In genomic region chr17:37643118-37643766, GRCh38 we compare ENCODE assay signal across 8 cellular contexts. TPM values are rescaled to one million over a fixed set of nuclear protein-coding genes. Genes with fewer than 3 reads are reported as not detected.
A peak's percentile ranks its signal among the peaks of the same experiment; 100 is the strongest.
DNase-seq lines count a peak whose midpoint lies in the region; ATAC-seq and TF ChIP-seq lines count a peak whose summit lies in the region.

TSS of gene DDX52 (minus strand) at chr17:37643446. CDS start at chr17:37643420, 26 bp downstream.

- H3K36me3 Mint-ChIP-seq in CD8-positive, alpha-beta T cell: peaks cover 30% of the 10 kb centered on the region

- H3K4me1 Mint-ChIP-seq in CD8-positive, alpha-beta T cell (ENCODE audit: low read depth): peaks cover 44% of the 10 kb centered on the region

- peak; percentile 79 to 91 (median 86) for DNase-seq in CD8-positive, alpha-beta T cell
- peak; percentile 97 for DNase-seq in OCI-M1 (lab: John Stamatoyannopoulos, UW)
- DNase-seq in activated T-cell treated with anti-CD3 and anti-CD28 coated beads for 1 hour (ENCODE audit: low read depth): peak; percentile 80
- peak; percentile 93 for DNase-seq in epithelial cell of esophagus (ENCODE audit: low read depth)
- DNase-seq in middle frontal gyrus (ENCODE audit: extremely low spot score, low spot score): peak; percentile 91
- DNase-seq in stimulated activated CD8-positive, alpha-beta memory T cell treated with anti-CD3 and anti-CD28 coated beads, Interleukin-15, amount 100 ng/mL, for 48 hours (ENCODE audit: low read depth in 2 of 2): peak; percentile 80 to 81

- H3K9me3 ChIP-seq in CD8-positive, alpha-beta T cell (ENCODE audit: low read length): no peaks in the 10 kb centered on the region

- POLR2A ChIA-PET in CD8-positive, alpha-beta T cell (lab: Charles Lee): no interaction called here

- TF ChIP-seq EP300 in Ishikawa (IDR thresholded peaks at IDR 0.05; ENCODE audit: borderline replicate concordance): no peak

- peak within 1 kb of the TSS; percentile 77 for H3K27ac ChIP-seq in CD8-positive, alpha-beta T cell (ENCODE audit: low read depth, low read length)

- peak within 1 kb of the TSS; percentile 94 for H3K4me3 Mint-ChIP-seq in CD8-positive, alpha-beta T cell

- peak; percentile 99 for ATAC-seq in CD8-positive, alpha-beta T cell
- peak; percentile 86 for ATAC-seq in GM21381 (IDR thresholded peaks at IDR 0.05; ENCODE audit: unreplicated experiment)

- CTCF ChIA-PET in CD8-positive, alpha-beta T cell (lab: Charles Lee): interaction anchor here (1.5 kb wide), 1 partner anchor 34 kb away, joined by 5 read pairs; the partner anchor contains the start of gene SYNRG

- H3K36me3 ChIP-seq in CD8-positive, alpha-beta T cell (ENCODE audit: insufficient read depth, low read length): no peaks in the 10 kb centered on the region

- no peaks in the 10 kb centered on the region for H3K27me3 ChIP-seq in CD8-positive, alpha-beta T cell (ENCODE audit: insufficient read depth, low read length)

- intact Hi-C loops in CD8-positive, alpha-beta T cell (cut with DNase I, micrococcal nuclease): loop anchor here (1.0 to 5.0 kb wide), 2 partner anchors 34 to 1101 kb away; partner anchors contain the start of genes SYNRG (in 2 of the 2) and GGNBP2 (in 1 of the 2)

- no peaks in the 10 kb centered on the region for H3K9me3 Mint-ChIP-seq in CD8-positive, alpha-beta T cell

- no peak for TF ChIP-seq CTCF in CD8-positive, alpha-beta T cell (IDR thresholded peaks at IDR 0.05)
- peak; percentile 6 for TF ChIP-seq CTCF in epithelial cell of esophagus (IDR thresholded peaks at IDR 0.05; ENCODE audit: insufficient read depth, low read depth, low read length, missing control alignments)

- TF ChIP-seq RAD21 in Ishikawa (IDR thresholded peaks at IDR 0.05; ENCODE audit: low read depth): no peak

- H3K27me3 Mint-ChIP-seq in CD8-positive, alpha-beta T cell (ENCODE audit: low read depth): peaks cover 27% of the 10 kb centered on the region

- H3K27ac Mint-ChIP-seq in CD8-positive, alpha-beta T cell: peak within 1 kb of the TSS; percentile 94

- peak within 1 kb of the TSS; percentile 78 for H3K4me3 ChIP-seq in CD8-positive, alpha-beta T cell (ENCODE audit: low read depth, low read length)
- H3K4me3 ChIP-seq in epithelial cell of esophagus (ENCODE audit: low read length): peak within 1 kb of the TSS; percentile 86

- peaks cover 20% of the 10 kb centered on the region for H3K4me1 ChIP-seq in CD8-positive, alpha-beta T cell (ENCODE audit: insufficient read depth, low read length)

TF ChIP-seq in Ishikawa, 13 proteins besides CTCF, POLR2A, EP300 and RAD21:
- TF ChIP-seq USF1 (IDR thresholded peaks at IDR 0.05) (no peak), TCF12 (IDR thresholded peaks at IDR 0.05; ENCODE audit: low read depth) (peak; percentile 27; the same call in 1 of the 2 replicates), TAF1 (IDR thresholded peaks at IDR 0.05; ENCODE audit: low read depth) (peak; percentile 89), YY1 (IDR thresholded peaks at IDR 0.05; ENCODE audit: low read depth) (peak; percentile 90), CREB1 (IDR thresholded peaks at IDR 0.05; ENCODE audit: low read depth) (no peak), CEBPB (IDR thresholded peaks at IDR 0.05) (peak; percentile 81), FOXM1 (IDR thresholded peaks at IDR 0.05; ENCODE audit: borderline replicate concordance, low read depth) (no peak), EGR1 (IDR thresholded peaks at IDR 0.05) (no peak), ZBTB7A (IDR thresholded peaks at IDR 0.05; ENCODE audit: low read depth) (no peak), NFIC (IDR thresholded peaks at IDR 0.05) (0 out of 2 replicates have a peak, but pooled peaks have one; percentile 4), TEAD4 (IDR thresholded peaks at IDR 0.05) (no peak)
- TF ChIP-seq, protein P1, sequence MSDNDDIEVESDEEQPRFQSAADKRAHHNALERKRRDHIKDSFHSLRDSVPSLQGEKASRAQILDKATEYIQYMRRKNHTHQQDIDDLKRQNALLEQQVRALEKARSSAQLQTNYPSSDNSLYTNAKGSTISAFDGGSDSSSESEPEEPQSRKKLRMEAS (IDR thresholded peaks at IDR 0.05): peak; percentile 61
- TF ChIP-seq, protein P2, sequence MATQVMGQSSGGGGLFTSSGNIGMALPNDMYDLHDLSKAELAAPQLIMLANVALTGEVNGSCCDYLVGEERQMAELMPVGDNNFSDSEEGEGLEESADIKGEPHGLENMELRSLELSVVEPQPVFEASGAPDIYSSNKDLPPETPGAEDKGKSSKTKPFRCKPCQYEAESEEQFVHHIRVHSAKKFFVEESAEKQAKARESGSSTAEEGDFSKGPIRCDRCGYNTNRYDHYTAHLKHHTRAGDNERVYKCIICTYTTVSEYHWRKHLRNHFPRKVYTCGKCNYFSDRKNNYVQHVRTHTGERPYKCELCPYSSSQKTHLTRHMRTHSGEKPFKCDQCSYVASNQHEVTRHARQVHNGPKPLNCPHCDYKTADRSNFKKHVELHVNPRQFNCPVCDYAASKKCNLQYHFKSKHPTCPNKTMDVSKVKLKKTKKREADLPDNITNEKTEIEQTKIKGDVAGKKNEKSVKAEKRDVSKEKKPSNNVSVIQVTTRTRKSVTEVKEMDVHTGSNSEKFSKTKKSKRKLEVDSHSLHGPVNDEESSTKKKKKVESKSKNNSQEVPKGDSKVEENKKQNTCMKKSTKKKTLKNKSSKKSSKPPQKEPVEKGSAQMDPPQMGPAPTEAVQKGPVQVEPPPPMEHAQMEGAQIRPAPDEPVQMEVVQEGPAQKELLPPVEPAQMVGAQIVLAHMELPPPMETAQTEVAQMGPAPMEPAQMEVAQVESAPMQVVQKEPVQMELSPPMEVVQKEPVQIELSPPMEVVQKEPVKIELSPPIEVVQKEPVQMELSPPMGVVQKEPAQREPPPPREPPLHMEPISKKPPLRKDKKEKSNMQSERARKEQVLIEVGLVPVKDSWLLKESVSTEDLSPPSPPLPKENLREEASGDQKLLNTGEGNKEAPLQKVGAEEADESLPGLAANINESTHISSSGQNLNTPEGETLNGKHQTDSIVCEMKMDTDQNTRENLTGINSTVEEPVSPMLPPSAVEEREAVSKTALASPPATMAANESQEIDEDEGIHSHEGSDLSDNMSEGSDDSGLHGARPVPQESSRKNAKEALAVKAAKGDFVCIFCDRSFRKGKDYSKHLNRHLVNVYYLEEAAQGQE (IDR thresholded peaks at IDR 0.05; ENCODE audit: low read depth): no peak

RNA-seq across cellular contexts. Expression of gene DDX52, which starts in this region (rescaled TPM):
- 10 to 100 TPM; 33.6 to 35.1 TPM for total RNA-seq in CD8-positive, alpha-beta T cell

Comparison
In these comparisons a context has a peak if more than half of its experiments do, and no peak if none do; other contexts are left out.
1. Peak in every context shown above with its lines: DNase-seq, ATAC-seq, H3K4me3 ChIP-seq and H3K27ac ChIP-seq.